8 cellular contexts compared by ENCODE assay signal in genomic region chr18:12236934-12237832, GRCh38. TPM values are rescaled to one million over a fixed set of nuclear protein-coding genes. Genes with fewer than 3 reads are reported as not detected.
DNase-seq lines count a peak whose midpoint lies in the region; ATAC-seq and TF ChIP-seq lines count a peak whose summit lies in the region.

No MANE protein-coding gene starts in this region.

- peak; percentile 81 for ATAC-seq in CD4-positive, alpha-beta T cell (ENCODE audit: poor library complexity)
- ATAC-seq in GM19463 (IDR thresholded peaks at IDR 0.05; ENCODE audit: unreplicated experiment): peak; percentile 87
- ATAC-seq in IMR-90 (ENCODE audit: low read depth): peak; percentile 96
- peak; percentile 85 for ATAC-seq in aorta (ENCODE audit: low FRiP score)

- 42% methylated on average over 23 of the region's 33 CpGs; no CpG with 5 or more reads in 1 of the 2 experiments for WGBS in IMR-90 (ENCODE audit: extremely low coverage in 2 of 2, insufficient read length in 1 of 2), 2 experiments
- WGBS in aorta, 2 donors: 40 to 43% methylated on average over 33 of the region's 33 CpGs

- H3K9ac ChIP-seq in IMR-90 (ENCODE audit: low read depth, low read length): no peak overlapping the region

- no peak overlapping the region for H3K27ac ChIP-seq in CD4-positive, alpha-beta T cell (ENCODE audit: low read depth, low read length)
- H3K27ac ChIP-seq in IMR-90 (ENCODE audit: insufficient read depth, low read length): no peak overlapping the region
- H3K27ac ChIP-seq in SJCRH30: no peak overlapping the region
- H3K27ac ChIP-seq in aorta (ENCODE audit: low read depth in 1 of 2, low read length in 2 of 2): no peak overlapping the region

- H3K9me3 Mint-ChIP-seq in CD4-positive, alpha-beta T cell: no peaks in the 10 kb centered on the region
- no peaks in the 10 kb centered on the region for H3K9me3 Mint-ChIP-seq in progenitor cell of endocrine pancreas (ENCODE audit: low read depth)

- DNase-seq in CD4-positive, alpha-beta T cell: peak; percentile 13 to 68 (median 39)
- peak; percentile 36 for DNase-seq in IMR-90
- DNase-seq in SJCRH30: peak; percentile 42 to 66
- DNase-seq in activated gamma-delta T cell treated with Interleukin-2 at 50 U/mL for 16 hours: peak; percentile 55
- peak; percentile 25 to 85 (median 70) for DNase-seq in head of caudate nucleus
- DNase-seq in progenitor cell of endocrine pancreas (ENCODE audit: low spot score, unreplicated experiment): peak; percentile 83
- peak; percentile 86 to 92 for DNase-seq in aorta

- no peak overlapping the region for H3K4me3 Mint-ChIP-seq in CD4-positive, alpha-beta T cell
- no peak overlapping the region for H3K4me3 Mint-ChIP-seq in progenitor cell of endocrine pancreas (ENCODE audit: low read depth)

- TF ChIP-seq POLR2A in IMR-90 (IDR thresholded peaks at IDR 0.05; ENCODE audit: low read depth, low read length): no peak

- no peaks in the 10 kb centered on the region for H3K27me3 ChIP-seq in CD4-positive, alpha-beta T cell (ENCODE audit: control insufficient read depth, insufficient read depth, low read length)
- H3K27me3 ChIP-seq in IMR-90 (ENCODE audit: control insufficient read depth, insufficient read depth, low read length) (peaks cover 10% of the 10 kb centered on the region), SJCRH30 (no peaks in the 10 kb centered on the region), aorta (ENCODE audit: control insufficient read depth in 1 of 2, insufficient read depth in 2 of 2, low read length in 1 of 2) (no peaks in the 10 kb centered on the region)

- no peak overlapping the region for H3K56ac ChIP-seq in IMR-90 (ENCODE audit: extremely low read depth, insufficient read depth, low read length)

- H2BK120ac ChIP-seq in IMR-90 (ENCODE audit: low read depth, low read length): no peak overlapping the region

- peak overlapping the region; percentile 87 for H2AFZ ChIP-seq in IMR-90 (replicated peaks; ENCODE audit: low read length, poor library complexity)

- CTCF ChIA-PET in CD4-positive, alpha-beta T cell (lab: Charles Lee): interaction anchor here (0.6 kb wide), 1 partner anchor 14 kb away, joined by 3 read pairs; no protein-coding TSS in a partner anchor
- CTCF ChIA-PET in IMR-90 (lab: Yijun Ruan, JAX): interaction anchor here (0.9 to 1.1 kb wide), 2 partner anchors 81 to 582 kb away, joined by 3 read pairs; no protein-coding TSS in a partner anchor

- H4K5ac ChIP-seq in IMR-90 (ENCODE audit: low read depth, low read length): no peak overlapping the region

- H3K18ac ChIP-seq in IMR-90 (ENCODE audit: low read depth, low read length): no peak overlapping the region

- H3K4me1 ChIP-seq in IMR-90 (ENCODE audit: control insufficient read depth, insufficient read depth, low read length) (peaks cover 6% of the 10 kb centered on the region), SJCRH30 (no peaks in the 10 kb centered on the region), aorta (ENCODE audit: control insufficient read depth in 1 of 2, insufficient read depth in 2 of 2, low read length in 2 of 2) (peaks cover 0 to 2% of the 10 kb centered on the region in 2 donors)

- TF ChIP-seq RAD21 in IMR-90 (IDR thresholded peaks at IDR 0.05; ENCODE audit: low read length): peak; percentile 57

- H3K79me1 ChIP-seq in IMR-90 (ENCODE audit: low read depth in 1 of 2, low read length in 2 of 2): no peaks in the 10 kb centered on the region

- POLR2A ChIA-PET in CD4-positive, alpha-beta T cell (lab: Charles Lee): no interaction called here
- POLR2A ChIA-PET in IMR-90 (lab: Charles Lee; ENCODE audit: unreplicated experiment): no interaction called here

- no peak overlapping the region for H4K8ac ChIP-seq in IMR-90 (ENCODE audit: low read depth in 2 of 2, low read length in 2 of 2)

- H3K14ac ChIP-seq in IMR-90 (replicated peaks; ENCODE audit: low read depth, low read length): no peak overlapping the region

- H3K9me3 ChIP-seq in CD4-positive, alpha-beta T cell (ENCODE audit: control insufficient read depth, low read length): no peaks in the 10 kb centered on the region
- no peaks in the 10 kb centered on the region for H3K9me3 ChIP-seq in IMR-90 (ENCODE audit: control insufficient read depth, insufficient read depth, low read length)
- no peaks in the 10 kb centered on the region for H3K9me3 ChIP-seq in SJCRH30 (replicated peaks)
- no peaks in the 10 kb centered on the region for H3K9me3 ChIP-seq in aorta (ENCODE audit: control insufficient read depth, low read length)

- peak; percentile 76 for TF ChIP-seq CTCF in CD4-positive, alpha-beta T cell (IDR thresholded peaks at IDR 0.05)
- TF ChIP-seq CTCF in IMR-90 (conservative IDR thresholded peaks at IDR 0.05; ENCODE audit: low read depth, low read length): peak; percentile 76
- TF ChIP-seq CTCF in progenitor cell of endocrine pancreas (IDR thresholded peaks at IDR 0.05; ENCODE audit: unreplicated experiment): peak; percentile 95

- H3K27me3 Mint-ChIP-seq in CD4-positive, alpha-beta T cell: peaks cover 41% of the 10 kb centered on the region
- peaks cover 62% of the 10 kb centered on the region for H3K27me3 Mint-ChIP-seq in progenitor cell of endocrine pancreas

- peak overlapping the region; percentile 9 for H2AK9ac ChIP-seq in IMR-90 (replicated peaks; ENCODE audit: low read depth, low read length, poor library complexity)

- no peak overlapping the region for H2BK15ac ChIP-seq in IMR-90 (ENCODE audit: low read depth, low read length)

- H3K36me3 ChIP-seq in IMR-90 (ENCODE audit: control insufficient read depth, insufficient read depth, low read length) (no peaks in the 10 kb centered on the region), SJCRH30 (no peaks in the 10 kb centered on the region), aorta (ENCODE audit: control insufficient read depth in 1 of 2, insufficient read depth in 2 of 2, low read length in 1 of 2) (no peaks in the 10 kb centered on the region)

- H3K36me3 Mint-ChIP-seq in CD4-positive, alpha-beta T cell (ENCODE audit: low read depth): no peaks in the 10 kb centered on the region
- no peaks in the 10 kb centered on the region for H3K36me3 Mint-ChIP-seq in progenitor cell of endocrine pancreas (ENCODE audit: insufficient read depth)

- dilution Hi-C loops in IMR-90 (cut with HindIII; ENCODE audit: low sequenced_read_pairs, unreplicated experiment): no loop called here

- no peak overlapping the region for H3K4me2 ChIP-seq in IMR-90 (ENCODE audit: low read depth, low read length)

- in situ Hi-C loops in IMR-90 (cut with MboI; ENCODE audit: low sequenced_read_pairs): no loop called here

- H3K23ac ChIP-seq in IMR-90 (ENCODE audit: low read depth, low read length): no peak overlapping the region

- BruUV-seq in IMR-90 (replicated peaks; lab: Mats Ljungman, UMichigan): no TSS peak

- H2BK20ac ChIP-seq in IMR-90 (ENCODE audit: low read depth, low read length): no peak overlapping the region

- H4K91ac ChIP-seq in IMR-90 (ENCODE audit: insufficient read depth, low read depth, low read length): no peak overlapping the region

- no peak overlapping the region for H3K4ac ChIP-seq in IMR-90 (ENCODE audit: low read depth, low read length)

- no peak overlapping the region for H2AK5ac ChIP-seq in IMR-90 (ENCODE audit: low read depth, low read length)

- H4K20me1 ChIP-seq in IMR-90 (ENCODE audit: insufficient read depth, low read length): no peaks in the 10 kb centered on the region

- intact Hi-C loops in CD4-positive, alpha-beta T cell (cut with DNase I, micrococcal nuclease): loop anchor here in 1 of 2 experiments (5.0 kb wide), 2 partner anchors 300 to 505 kb away; no protein-coding TSS in a partner anchor
- intact Hi-C loops in IMR-90 (cut with micrococcal nuclease) (loop anchor here (1.0 to 10.0 kb wide), 5 partner anchors 142 to 582 kb away; partner anchors contain the start of gene ANKRD62), head of caudate nucleus (cut with DNase I) (no loop called here), aorta (cut with DNase I) (loop anchor here in 1 of 2 donors (5.0 to 10.0 kb wide), 2 partner anchors 70 to 172 kb away; partner anchors contain the start of gene TUBB6)

- H3K9me1 ChIP-seq in IMR-90 (ENCODE audit: insufficient read depth, low read length): peaks cover 3% of the 10 kb centered on the region; the same call in 1 of the 2 replicates

- no peak overlapping the region for H3K27ac Mint-ChIP-seq in CD4-positive, alpha-beta T cell
- no peak overlapping the region for H3K27ac Mint-ChIP-seq in progenitor cell of endocrine pancreas

- H2BK5ac ChIP-seq in IMR-90 (ENCODE audit: low read depth, low read length, poor library complexity, severe bottlenecking): no peak overlapping the region

- H3K4me3 ChIP-seq in IMR-90 (ENCODE audit: insufficient read depth, low read depth, low read length) (no peak overlapping the region), SJCRH30 (no peak overlapping the region), aorta (ENCODE audit: low read length in 2 of 2) (no peak overlapping the region)

- H3K4me1 Mint-ChIP-seq in CD4-positive, alpha-beta T cell (ENCODE audit: low read depth): no peaks in the 10 kb centered on the region
- H3K4me1 Mint-ChIP-seq in progenitor cell of endocrine pancreas (ENCODE audit: low read depth): no peaks in the 10 kb centered on the region

TF ChIP-seq in IMR-90, 13 proteins besides CTCF, POLR2A, EP300 and RAD21:
- TF ChIP-seq MAZ (IDR thresholded peaks at IDR 0.05; ENCODE audit: borderline replicate concordance, low read depth, low read length) (no peak), FOS (IDR thresholded peaks at IDR 0.05; ENCODE audit: low read depth, low read length) (no peak), BHLHE40 (IDR thresholded peaks at IDR 0.05; ENCODE audit: low read depth, low read length) (0 out of 2 replicates have a peak, but pooled peaks have one; percentile 17), SMC3 (IDR thresholded peaks at IDR 0.05; ENCODE audit: low read depth, low read length) (peak; percentile 50)

RNA-seq across cellular contexts. Expression of gene CIDEA, which starts 17.0 kb away (rescaled TPM):
- not detected for total RNA-seq in CD4-positive, alpha-beta T cell
- total RNA-seq in IMR-90 (2012; rRNA removed): not detected in 2 replicates
- not detected in 2 replicates for polyA plus RNA-seq in IMR-90 (2012; rRNA removed)
- polyA plus RNA-seq in IMR-90 (2012; cell fraction: cytosol; rRNA removed): 0.12 TPM in 1 of 2 replicates, not detected in the other
- polyA plus RNA-seq in IMR-90 (2012; cell fraction: nucleus; rRNA removed; ENCODE audit: low replicate concordance): not detected in 2 replicates
- total RNA-seq in SJCRH30 (2014; rRNA removed; shearing (Covaris generic)): not detected in 2 replicates
- not detected in 2 replicates for total RNA-seq in progenitor cell of endocrine pancreas
- total RNA-seq in aorta: under 1 TPM; 0.57 to 0.58 TPM
- polyA plus RNA-seq in aorta: not detected

Comparison
In these comparisons a context has a peak if more than half of its experiments do, and no peak if none do; other contexts are left out.
1. DNase-seq: peak in every context shown above with its lines; median percentile 89 in aorta; 83 in progenitor cell of endocrine pancreas; 70 in head of caudate nucleus; 55 in activated gamma-delta T cell treated with Interleukin-2 at 50 U/mL for 16 hours; 54 in SJCRH30; 39 in CD4-positive, alpha-beta T cell; 36 in IMR-90.